ENCODE assay signal across 9 cellular contexts in genomic region chr21:35428489-35428888, GRCh38.
DNase-seq lines count a peak whose midpoint lies in the region; ATAC-seq and TF ChIP-seq lines count a peak whose summit lies in the region.
"Had no signal": no experiment of that assay in that cellular context is flagged by ENCODE, and none has a peak within 500 bp of the region (broad histone marks: within the 10 kb centered on the region; RNA-seq: fewer than 3 reads in every experiment).

No MANE protein-coding gene starts in this region.

- intact Hi-C loops in CD4-positive, alpha-beta T cell (cut with DNase I, micrococcal nuclease) = loop anchor here in 1 of 2 experiments (10.0 kb wide), 2 partner anchors 76 to 126 kb away; no protein-coding TSS in a partner anchor
- intact Hi-C loops in gastrocnemius medialis (cut with DNase I; ENCODE audit: low total_unique reads) = no loop called here

- peaks cover 20% of the 10 kb centered on the region for H3K9me3 ChIP-seq in CD4-positive, alpha-beta T cell (ENCODE audit: control insufficient read depth, low read length)
- no peaks in the 10 kb centered on the region for H3K9me3 ChIP-seq in gastrocnemius medialis
- H3K9me3 ChIP-seq in effector memory CD4-positive, alpha-beta T cell (ENCODE audit: control insufficient read depth, low read length) = no peaks in the 10 kb centered on the region

- CTCF ChIA-PET in CD4-positive, alpha-beta T cell (lab: Charles Lee) = interaction anchor here (0.7 kb wide), 1 partner anchor 10 kb away, joined by 3 read pairs; no protein-coding TSS in a partner anchor
- CTCF ChIA-PET in activated CD8-positive, alpha-beta T cell treated with anti-CD3 and anti-CD28 coated beads, Interleukin-2, amount 10 ng/mL, durations not matched to agents 7 days and 5 days (lab: Charles Lee) = interaction anchor here (0.7 kb wide), 1 partner anchor 10 kb away, joined by 3 read pairs; no protein-coding TSS in a partner anchor

- POLR2A ChIA-PET in CD4-positive, alpha-beta T cell (lab: Charles Lee) = interaction anchor here (0.6 to 1.0 kb wide), 4 partner anchors 11 to 202 kb away, joined by 3 to 5 read pairs (median 4); no protein-coding TSS in a partner anchor
- POLR2A ChIA-PET in activated CD8-positive, alpha-beta T cell treated with anti-CD3 and anti-CD28 coated beads, Interleukin-2, amount 10 ng/mL, durations not matched to agents 7 days and 5 days (lab: Charles Lee) = no interaction called here

- H3K4me3 ChIP-seq in foreskin fibroblast (ENCODE audit: low read depth in 1 of 2, low read length in 2 of 2) (no peak overlapping the region), gastrocnemius medialis (no peak overlapping the region)
- no peak overlapping the region for H3K4me3 ChIP-seq in effector memory CD4-positive, alpha-beta T cell (ENCODE audit: insufficient read depth, low read depth, low read length, poor library complexity, severe bottlenecking)
- H3K4me3 ChIP-seq: Peyer's patch had no signal

- H3K27me3 Mint-ChIP-seq in CD4-positive, alpha-beta T cell = peaks cover 4% of the 10 kb centered on the region
- peaks cover 12% of the 10 kb centered on the region for H3K27me3 Mint-ChIP-seq in activated CD8-positive, alpha-beta T cell treated with anti-CD3 and anti-CD28 coated beads, Interleukin-2, amount 10 ng/mL, durations not matched to agents 7 days and 5 days (ENCODE audit: low read depth)

- peaks cover 2% of the 10 kb centered on the region for H3K9me3 Mint-ChIP-seq in CD4-positive, alpha-beta T cell
- H3K9me3 Mint-ChIP-seq in activated CD8-positive, alpha-beta T cell treated with anti-CD3 and anti-CD28 coated beads, Interleukin-2, amount 10 ng/mL, durations not matched to agents 7 days and 5 days (ENCODE audit: insufficient read depth) = peaks cover 20% of the 10 kb centered on the region

- no peak overlapping the region for H3K27ac ChIP-seq in CD4-positive, alpha-beta T cell (ENCODE audit: low read depth, low read length)
- H3K27ac ChIP-seq in gastrocnemius medialis = peak overlapping the region; percentile 1 to 52 (median 24)
- no peak overlapping the region for H3K27ac ChIP-seq in effector memory CD4-positive, alpha-beta T cell (ENCODE audit: insufficient read depth, low read length, poor library complexity, severe bottlenecking)
- H3K27ac ChIP-seq: Peyer's patch had no signal

- peak overlapping the region; percentile 25 for H3K4me3 Mint-ChIP-seq in CD4-positive, alpha-beta T cell
- no peak overlapping the region for H3K4me3 Mint-ChIP-seq in activated CD8-positive, alpha-beta T cell treated with anti-CD3 and anti-CD28 coated beads, Interleukin-2, amount 10 ng/mL, durations not matched to agents 7 days and 5 days

- H3K4me1 ChIP-seq in gastrocnemius medialis = peaks cover 0 to 4% of the 10 kb centered on the region in 2 donors
- H3K4me1 ChIP-seq in effector memory CD4-positive, alpha-beta T cell (ENCODE audit: control insufficient read depth, insufficient read depth, low read length, poor library complexity, severe bottlenecking) = peaks cover 5% of the 10 kb centered on the region

- peak; percentile 18 to 73 (median 48) for DNase-seq in CD4-positive, alpha-beta T cell
- peak; percentile 37 for DNase-seq in activated CD8-positive, alpha-beta T cell treated with anti-CD3 and anti-CD28 coated beads, Interleukin-2, amount 10 ng/mL, durations not matched to agents 7 days and 5 days
- DNase-seq in foreskin fibroblast (peak; percentile 3 to 21), gastrocnemius medialis (peak in 1 of 2 donors; percentile 12), kidney glomerular epithelial cell (lab: John Stamatoyannopoulos, UW) (no peak), SIG-M5 (lab: John Stamatoyannopoulos, UW) (no peak)
- no peak for DNase-seq in effector memory CD4-positive, alpha-beta T cell
- DNase-seq: Peyer's patch had no signal

- H3K4me1 Mint-ChIP-seq in CD4-positive, alpha-beta T cell (ENCODE audit: low read depth) = peaks cover 25% of the 10 kb centered on the region
- H3K4me1 Mint-ChIP-seq in activated CD8-positive, alpha-beta T cell treated with anti-CD3 and anti-CD28 coated beads, Interleukin-2, amount 10 ng/mL, durations not matched to agents 7 days and 5 days (ENCODE audit: low read depth) = peaks cover 12% of the 10 kb centered on the region

- no peak for TF ChIP-seq CTCF in CD4-positive, alpha-beta T cell (IDR thresholded peaks at IDR 0.05)
- no peak for TF ChIP-seq CTCF in foreskin fibroblast (IDR thresholded peaks at IDR 0.05; ENCODE audit: low read depth, low read length)
- no peak for TF ChIP-seq CTCF in gastrocnemius medialis (IDR thresholded peaks at IDR 0.05 in 4 of 5, conservative IDR thresholded peaks at IDR 0.05 in 1 of 5)

- peaks cover 3% of the 10 kb centered on the region for H3K27me3 ChIP-seq in CD4-positive, alpha-beta T cell (ENCODE audit: control insufficient read depth, insufficient read depth, low read length)
- peaks cover 4 to 21% (median 5%) of the 10 kb centered on the region in 3 donors for H3K27me3 ChIP-seq in gastrocnemius medialis
- H3K27me3 ChIP-seq in effector memory CD4-positive, alpha-beta T cell (replicated peaks; ENCODE audit: control insufficient read depth, insufficient read depth, low read length, poor library complexity, severe bottlenecking) = no peaks in the 10 kb centered on the region
- H3K27me3 ChIP-seq: Peyer's patch had no signal

- peak overlapping the region; percentile 70 for H3K27ac Mint-ChIP-seq in CD4-positive, alpha-beta T cell
- no peak overlapping the region for H3K27ac Mint-ChIP-seq in activated CD8-positive, alpha-beta T cell treated with anti-CD3 and anti-CD28 coated beads, Interleukin-2, amount 10 ng/mL, durations not matched to agents 7 days and 5 days

- TF ChIP-seq POLR2A in gastrocnemius medialis (IDR thresholded peaks at IDR 0.05) = no peak

- H3K36me3 Mint-ChIP-seq in CD4-positive, alpha-beta T cell (ENCODE audit: low read depth) = peaks cover 17% of the 10 kb centered on the region
- peaks cover 5% of the 10 kb centered on the region for H3K36me3 Mint-ChIP-seq in activated CD8-positive, alpha-beta T cell treated with anti-CD3 and anti-CD28 coated beads, Interleukin-2, amount 10 ng/mL, durations not matched to agents 7 days and 5 days (ENCODE audit: low read depth)

- in situ Hi-C loops in gastrocnemius medialis (cut with MboI; ENCODE audit: low sequenced_read_pairs in 4 of 4) = no loop called here

- H3K36me3 ChIP-seq in gastrocnemius medialis = no peaks in the 10 kb centered on the region
- H3K36me3 ChIP-seq in effector memory CD4-positive, alpha-beta T cell (ENCODE audit: control insufficient read depth, insufficient read depth, low read length) = no peaks in the 10 kb centered on the region
- H3K36me3 ChIP-seq: Peyer's patch had no signal

- ATAC-seq in CD4-positive, alpha-beta T cell (ENCODE audit: poor library complexity) = peak; percentile 97
- ATAC-seq in activated CD8-positive, alpha-beta T cell treated with anti-CD3 and anti-CD28 coated beads, Interleukin-2, amount 10 ng/mL, durations not matched to agents 7 days and 5 days = peak; percentile 60
- no peak for ATAC-seq in gastrocnemius medialis
- ATAC-seq in GM21526 (IDR thresholded peaks at IDR 0.05; ENCODE audit: low FRiP score, unreplicated experiment) = no peak

Comparison
In these comparisons a context has a peak if more than half of its experiments do, and no peak if none do; other contexts are left out.
1. ATAC-seq: peak in CD4-positive, alpha-beta T cell (single experiment) and activated CD8-positive, alpha-beta T cell treated with anti-CD3 and anti-CD28 coated beads, Interleukin-2, amount 10 ng/mL, durations not matched to agents 7 days and 5 days (single experiment); none in gastrocnemius medialis (0 of 2) and GM21526 (single experiment).
2. DNase-seq: peak in CD4-positive, alpha-beta T cell (10 of 10), activated CD8-positive, alpha-beta T cell treated with anti-CD3 and anti-CD28 coated beads, Interleukin-2, amount 10 ng/mL, durations not matched to agents 7 days and 5 days (single experiment) and foreskin fibroblast (2 of 2); none in kidney glomerular epithelial cell (single experiment), SIG-M5 (single experiment) and effector memory CD4-positive, alpha-beta T cell (0 of 3).
3. H3K27ac ChIP-seq: peak in gastrocnemius medialis (4 of 4); none in CD4-positive, alpha-beta T cell (single experiment) and effector memory CD4-positive, alpha-beta T cell (single experiment).